12 cellular contexts compared by ENCODE assay signal in the genomic region with DNA sequence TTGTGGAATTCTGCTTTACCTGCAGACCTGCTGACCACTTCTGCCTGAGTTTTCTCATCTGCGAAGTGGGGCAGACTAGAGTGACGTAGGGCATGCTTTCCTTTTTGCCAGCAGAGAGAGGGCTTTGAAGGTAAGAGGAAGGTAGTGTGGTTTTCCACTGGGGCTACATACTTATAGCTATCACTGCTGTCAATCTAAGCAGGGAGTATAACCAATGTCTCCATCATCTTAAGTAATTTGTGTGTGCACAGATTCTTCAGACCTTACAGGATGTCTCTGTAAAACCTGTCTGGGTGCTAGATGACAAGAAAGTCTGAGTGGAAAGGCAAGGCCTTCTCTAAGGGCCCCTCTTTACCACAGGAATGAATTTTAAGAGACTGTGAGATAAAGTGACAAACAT.
"Had no signal": no experiment of that assay in that cellular context is flagged by ENCODE, and none has a peak within 500 bp of the region (broad histone marks: within the 10 kb centered on the region; RNA-seq: fewer than 3 reads in every experiment).

No MANE protein-coding gene starts in this region.

- H3K9me3 ChIP-seq: ascending aorta, neutrophil, thyroid gland had no signal

- DNase-seq: activated CD4-positive, alpha-beta T cell treated with anti-CD3 and anti-CD28 coated beads, Interleukin-2, amount 50 U/mL, for 1 hour; activated CD8-positive, alpha-beta memory T cell treated with anti-CD3 and anti-CD28 coated beads, Interleukin-2, amount 10 ng/mL, durations not matched to agents 7 days and 5 days; posterior cingulate gyrus; stimulated activated CD4-positive, alpha-beta T cell treated with anti-CD3 and anti-CD28 coated beads, Interleukin-15, amount 100 ng/mL, for 24 hours; stimulated activated CD4-positive, alpha-beta T cell treated with anti-CD3 and anti-CD28 coated beads, Interleukin-4, amount 100 ng/mL, for 24 hours; thyroid gland had no signal

- H3K4me1 Mint-ChIP-seq: WTC11 had no signal

- H3K27me3 Mint-ChIP-seq: activated CD8-positive, alpha-beta memory T cell treated with anti-CD3 and anti-CD28 coated beads, Interleukin-2, amount 10 ng/mL, durations not matched to agents 7 days and 5 days had no signal

- H3K27ac ChIP-seq: ascending aorta, cardiac muscle cell, coronary artery, hepatocyte, neutrophil, thyroid gland had no signal

- H3K36me3 ChIP-seq: ascending aorta, cardiac muscle cell, neutrophil, thyroid gland had no signal

- ATAC-seq: activated CD8-positive, alpha-beta memory T cell treated with anti-CD3 and anti-CD28 coated beads, Interleukin-2, amount 10 ng/mL, durations not matched to agents 7 days and 5 days; WTC11 had no signal

- H3K27me3 ChIP-seq: ascending aorta, cardiac muscle cell, hepatocyte, neutrophil, thyroid gland had no signal

- H3K4me3 ChIP-seq: ascending aorta, cardiac muscle cell, coronary artery, hepatocyte, thyroid gland had no signal

- H3K4me3 Mint-ChIP-seq: activated CD8-positive, alpha-beta memory T cell treated with anti-CD3 and anti-CD28 coated beads, Interleukin-2, amount 10 ng/mL, durations not matched to agents 7 days and 5 days; WTC11 had no signal

- H3K27ac Mint-ChIP-seq: activated CD8-positive, alpha-beta memory T cell treated with anti-CD3 and anti-CD28 coated beads, Interleukin-2, amount 10 ng/mL, durations not matched to agents 7 days and 5 days; WTC11 had no signal
